Comparison of ENCODE assay signal across 1 cellular context in the genomic region with DNA sequence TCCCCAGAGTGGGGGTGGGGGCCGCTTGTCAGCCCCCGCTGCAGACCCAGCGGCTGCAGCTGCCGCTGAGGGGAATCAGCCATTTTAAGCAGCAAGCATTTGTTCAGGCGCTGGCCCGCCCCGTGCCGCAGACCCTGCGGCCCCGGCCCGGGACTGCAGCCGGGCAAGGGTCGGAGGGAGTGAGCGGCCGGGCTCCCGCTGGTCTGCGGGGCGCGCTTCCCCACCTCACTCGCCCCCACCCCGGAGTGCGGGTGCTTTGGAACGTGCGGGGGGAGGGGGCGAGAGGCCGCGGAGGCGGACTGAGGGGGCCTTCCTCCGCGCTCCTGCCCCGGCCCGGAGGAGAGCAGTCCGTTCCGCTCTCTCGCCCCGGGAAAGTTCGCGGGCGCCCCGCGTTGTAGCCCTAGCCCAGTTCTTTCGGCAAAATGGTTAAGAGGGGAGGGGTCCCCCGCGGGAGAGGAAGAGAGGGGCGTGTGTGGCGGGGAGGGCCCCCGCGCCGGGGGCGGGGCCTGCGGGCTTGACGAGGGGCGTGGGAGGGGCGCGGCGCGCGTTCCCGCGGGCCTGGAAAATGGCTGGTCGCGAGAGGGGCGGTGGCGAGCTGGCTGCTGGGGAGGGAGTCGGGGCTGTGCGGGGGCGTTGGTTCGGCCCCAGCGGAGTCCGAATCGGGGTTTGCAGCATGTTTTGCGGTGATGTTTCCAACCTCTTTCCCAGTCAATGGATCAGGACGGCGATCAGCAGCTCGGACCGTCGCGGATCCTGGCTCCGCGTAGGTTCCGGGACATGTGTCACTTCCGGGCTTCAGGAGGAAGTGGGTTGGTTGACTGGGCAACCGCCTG.
TF ChIP-seq lines count a peak whose summit lies in the region.

No MANE protein-coding gene starts in this region.

TF ChIP-seq in HepG2, 621 proteins besides CTCF, POLR2A, EP300 and RAD21 (continued from another document and continues in another):
- TF ChIP-seq, protein P1, sequence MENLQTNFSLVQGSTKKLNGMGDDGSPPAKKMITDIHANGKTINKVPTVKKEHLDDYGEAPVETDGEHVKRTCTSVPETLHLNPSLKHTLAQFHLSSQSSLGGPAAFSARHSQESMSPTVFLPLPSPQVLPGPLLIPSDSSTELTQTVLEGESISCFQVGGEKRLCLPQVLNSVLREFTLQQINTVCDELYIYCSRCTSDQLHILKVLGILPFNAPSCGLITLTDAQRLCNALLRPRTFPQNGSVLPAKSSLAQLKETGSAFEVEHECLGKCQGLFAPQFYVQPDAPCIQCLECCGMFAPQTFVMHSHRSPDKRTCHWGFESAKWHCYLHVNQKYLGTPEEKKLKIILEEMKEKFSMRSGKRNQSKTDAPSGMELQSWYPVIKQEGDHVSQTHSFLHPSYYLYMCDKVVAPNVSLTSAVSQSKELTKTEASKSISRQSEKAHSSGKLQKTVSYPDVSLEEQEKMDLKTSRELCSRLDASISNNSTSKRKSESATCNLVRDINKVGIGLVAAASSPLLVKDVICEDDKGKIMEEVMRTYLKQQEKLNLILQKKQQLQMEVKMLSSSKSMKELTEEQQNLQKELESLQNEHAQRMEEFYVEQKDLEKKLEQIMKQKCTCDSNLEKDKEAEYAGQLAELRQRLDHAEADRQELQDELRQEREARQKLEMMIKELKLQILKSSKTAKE (CRISPR knock-in tag; IDR thresholded peaks at IDR 0.05; ENCODE audit: borderline replicate concordance), result no peak
- TF ChIP-seq ZNF749 (CRISPR knock-in tag; IDR thresholded peaks at IDR 0.05; ENCODE audit: borderline replicate concordance), result 0 out of 2 replicates have a peak, but pooled peaks have one; percentile 32
- no peak for TF ChIP-seq SALL2 (CRISPR knock-in tag; IDR thresholded peaks at IDR 0.05)
- TF ChIP-seq, protein P2, sequence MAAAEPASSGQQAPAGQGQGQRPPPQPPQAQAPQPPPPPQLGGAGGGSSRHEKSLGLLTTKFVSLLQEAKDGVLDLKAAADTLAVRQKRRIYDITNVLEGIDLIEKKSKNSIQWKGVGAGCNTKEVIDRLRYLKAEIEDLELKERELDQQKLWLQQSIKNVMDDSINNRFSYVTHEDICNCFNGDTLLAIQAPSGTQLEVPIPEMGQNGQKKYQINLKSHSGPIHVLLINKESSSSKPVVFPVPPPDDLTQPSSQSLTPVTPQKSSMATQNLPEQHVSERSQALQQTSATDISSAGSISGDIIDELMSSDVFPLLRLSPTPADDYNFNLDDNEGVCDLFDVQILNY (CRISPR knock-in tag; conservative IDR thresholded peaks at IDR 0.05), result no peak; the same call in 1 of the 2 replicates
- peak; percentile 24; the same call in 1 of the 2 replicates for TF ChIP-seq CHD2 (IDR thresholded peaks at IDR 0.05; ENCODE audit: low read depth, low read length)
- TF ChIP-seq KLF12 (CRISPR knock-in tag; IDR thresholded peaks at IDR 0.05; ENCODE audit: borderline replicate concordance), result 0 out of 2 replicates have a peak, but pooled peaks have one; percentile 63
- peak; percentile 88 for TF ChIP-seq KMT2B (CRISPR knock-in tag; IDR thresholded peaks at IDR 0.05)
- TF ChIP-seq JDP2 (CRISPR knock-in tag; IDR thresholded peaks at IDR 0.05; ENCODE audit: borderline replicate concordance), result no peak
- TF ChIP-seq, protein P3, sequence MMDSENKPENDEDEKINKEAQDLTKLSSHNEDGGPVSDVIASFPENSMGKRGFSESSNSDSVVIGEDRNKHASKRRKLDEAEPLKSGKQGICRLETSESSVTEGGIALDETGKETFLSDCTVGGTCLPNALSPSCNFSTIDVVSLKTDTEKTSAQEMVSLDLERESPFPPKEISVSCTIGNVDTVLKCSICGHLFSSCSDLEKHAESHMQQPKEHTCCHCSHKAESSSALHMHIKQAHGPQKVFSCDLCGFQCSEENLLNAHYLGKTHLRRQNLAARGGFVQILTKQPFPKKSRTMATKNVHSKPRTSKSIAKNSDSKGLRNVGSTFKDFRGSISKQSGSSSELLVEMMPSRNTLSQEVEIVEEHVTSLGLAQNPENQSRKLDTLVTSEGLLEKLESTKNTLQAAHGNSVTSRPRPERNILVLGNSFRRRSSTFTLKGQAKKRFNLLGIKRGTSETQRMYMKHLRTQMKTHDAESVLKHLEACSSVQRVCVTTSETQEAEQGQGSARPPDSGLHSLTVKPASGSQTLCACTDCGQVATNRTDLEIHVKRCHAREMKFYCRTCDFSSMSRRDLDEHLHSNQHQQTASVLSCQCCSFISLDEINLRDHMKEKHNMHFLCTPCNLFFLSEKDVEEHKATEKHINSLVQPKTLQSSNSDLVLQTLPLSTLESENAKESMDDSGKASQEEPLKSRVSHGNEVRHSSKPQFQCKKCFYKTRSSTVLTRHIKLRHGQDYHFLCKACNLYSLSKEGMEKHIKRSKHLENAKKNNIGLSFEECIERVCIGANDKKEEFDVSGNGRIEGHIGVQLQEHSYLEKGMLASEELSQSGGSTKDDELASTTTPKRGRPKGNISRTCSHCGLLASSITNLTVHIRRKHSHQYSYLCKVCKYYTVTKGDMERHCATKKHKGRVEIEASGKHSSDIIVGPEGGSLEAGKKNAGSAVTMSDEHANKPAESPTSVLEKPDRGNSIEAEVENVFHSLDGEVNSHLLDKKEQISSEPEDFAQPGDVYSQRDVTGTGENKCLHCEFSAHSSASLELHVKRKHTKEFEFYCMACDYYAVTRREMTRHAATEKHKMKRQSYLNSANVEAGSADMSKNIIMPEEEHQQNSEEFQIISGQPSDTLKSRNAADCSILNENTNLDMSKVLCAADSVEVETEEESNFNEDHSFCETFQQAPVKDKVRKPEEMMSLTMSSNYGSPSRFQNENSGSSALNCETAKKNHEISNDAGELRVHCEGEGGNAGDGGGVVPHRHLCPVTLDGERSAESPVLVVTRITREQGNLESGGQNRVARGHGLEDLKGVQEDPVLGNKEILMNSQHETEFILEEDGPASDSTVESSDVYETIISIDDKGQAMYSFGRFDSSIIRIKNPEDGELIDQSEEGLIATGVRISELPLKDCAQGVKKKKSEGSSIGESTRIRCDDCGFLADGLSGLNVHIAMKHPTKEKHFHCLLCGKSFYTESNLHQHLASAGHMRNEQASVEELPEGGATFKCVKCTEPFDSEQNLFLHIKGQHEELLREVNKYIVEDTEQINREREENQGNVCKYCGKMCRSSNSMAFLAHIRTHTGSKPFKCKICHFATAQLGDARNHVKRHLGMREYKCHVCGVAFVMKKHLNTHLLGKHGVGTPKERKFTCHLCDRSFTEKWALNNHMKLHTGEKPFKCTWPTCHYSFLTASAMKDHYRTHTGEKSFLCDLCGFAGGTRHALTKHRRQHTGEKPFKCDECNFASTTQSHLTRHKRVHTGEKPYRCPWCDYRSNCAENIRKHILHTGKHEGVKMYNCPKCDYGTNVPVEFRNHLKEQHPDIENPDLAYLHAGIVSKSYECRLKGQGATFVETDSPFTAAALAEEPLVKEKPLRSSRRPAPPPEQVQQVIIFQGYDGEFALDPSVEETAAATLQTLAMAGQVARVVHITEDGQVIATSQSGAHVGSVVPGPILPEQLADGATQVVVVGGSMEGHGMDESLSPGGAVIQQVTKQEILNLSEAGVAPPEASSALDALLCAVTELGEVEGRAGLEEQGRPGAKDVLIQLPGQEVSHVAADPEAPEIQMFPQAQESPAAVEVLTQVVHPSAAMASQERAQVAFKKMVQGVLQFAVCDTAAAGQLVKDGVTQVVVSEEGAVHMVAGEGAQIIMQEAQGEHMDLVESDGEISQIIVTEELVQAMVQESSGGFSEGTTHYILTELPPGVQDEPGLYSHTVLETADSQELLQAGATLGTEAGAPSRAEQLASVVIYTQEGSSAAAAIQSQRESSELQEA (CRISPR knock-in tag; IDR thresholded peaks at IDR 0.05; ENCODE audit: not compliant biosample characterization), result peak; percentile 74
- TF ChIP-seq, protein P4, sequence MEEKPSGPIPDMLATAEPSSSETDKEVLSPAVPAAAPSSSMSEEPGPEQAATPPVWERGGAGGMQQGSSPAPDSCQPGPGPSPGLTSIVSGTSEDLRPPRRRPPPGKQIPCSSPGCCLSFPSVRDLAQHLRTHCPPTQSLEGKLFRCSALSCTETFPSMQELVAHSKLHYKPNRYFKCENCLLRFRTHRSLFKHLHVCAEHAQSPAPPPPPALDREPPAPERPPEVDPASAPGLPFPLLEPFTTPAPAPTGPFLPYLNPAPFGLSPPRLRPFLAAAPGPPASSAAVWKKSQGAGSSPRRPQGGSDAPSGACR (CRISPR knock-in tag; IDR thresholded peaks at IDR 0.05), result peak; percentile 39; the same call in 1 of the 2 replicates
- peak; percentile 92; the same call in 1 of the 2 replicates for TF ChIP-seq GLI4 (CRISPR knock-in tag; IDR thresholded peaks at IDR 0.05; ENCODE audit: borderline replicate concordance)
- TF ChIP-seq ZNF441 (CRISPR knock-in tag; IDR thresholded peaks at IDR 0.05; ENCODE audit: borderline replicate concordance), result peak; percentile 84; the same call in 1 of the 2 replicates
- peak; percentile 8; the same call in 1 of the 2 replicates for TF ChIP-seq IRF2 (CRISPR knock-in tag; IDR thresholded peaks at IDR 0.05)
- peak; percentile 88 for TF ChIP-seq ZNF446 (CRISPR knock-in tag; IDR thresholded peaks at IDR 0.05)
- TF ChIP-seq ZNF777 (CRISPR knock-in tag; IDR thresholded peaks at IDR 0.05), result peak; percentile 84; the same call in 1 of the 2 replicates
- TF ChIP-seq ZMAT3 (CRISPR knock-in tag; conservative IDR thresholded peaks at IDR 0.05), result peak; percentile 63; the same call in 1 of the 2 replicates
- 0 out of 2 replicates have a peak, but pooled peaks have one; percentile 67 for TF ChIP-seq ZNF879 (CRISPR knock-in tag; IDR thresholded peaks at IDR 0.05)
- TF ChIP-seq DMAP1 (CRISPR knock-in tag; IDR thresholded peaks at IDR 0.05), result peak; percentile 84
- peak; percentile 68 for TF ChIP-seq CREB1 (IDR thresholded peaks at IDR 0.05)
- peak; percentile 83 for TF ChIP-seq CREB1 (CRISPR knock-in tag; IDR thresholded peaks at IDR 0.05)
- TF ChIP-seq TARDBP (CRISPR knock-in tag; IDR thresholded peaks at IDR 0.05), result 0 out of 2 replicates have a peak, but pooled peaks have one; percentile 26
- 0 out of 2 replicates have a peak, but pooled peaks have one; percentile 56 for TF ChIP-seq MAF1 (CRISPR knock-in tag; IDR thresholded peaks at IDR 0.05; ENCODE audit: borderline replicate concordance)
- TF ChIP-seq NAIF1 (CRISPR knock-in tag; IDR thresholded peaks at IDR 0.05; ENCODE audit: borderline replicate concordance), result no peak
- peak; percentile 67 for TF ChIP-seq TBX2 (CRISPR knock-in tag; IDR thresholded peaks at IDR 0.05; ENCODE audit: borderline replicate concordance)
- no peak for TF ChIP-seq ZNF10 (CRISPR knock-in tag; IDR thresholded peaks at IDR 0.05; ENCODE audit: borderline replicate concordance, low read depth)
- TF ChIP-seq PHF8 (CRISPR knock-in tag; IDR thresholded peaks at IDR 0.05), result peak; percentile 82
- TF ChIP-seq SP4 (CRISPR knock-in tag; IDR thresholded peaks at IDR 0.05), result peak; percentile 72
- TF ChIP-seq TAF1 (CRISPR knock-in tag; IDR thresholded peaks at IDR 0.05), result peak; percentile 66
- 0 out of 2 replicates have a peak, but pooled peaks have one; percentile 9 for TF ChIP-seq ZIK1 (CRISPR knock-in tag; IDR thresholded peaks at IDR 0.05; ENCODE audit: borderline replicate concordance, low read depth)
- TF ChIP-seq RXRA (CRISPR knock-in tag; IDR thresholded peaks at IDR 0.05), result no peak
- TF ChIP-seq GTF2F1 (IDR thresholded peaks at IDR 0.05; ENCODE audit: low read length), result 0 out of 2 replicates have a peak, but pooled peaks have one; percentile 3
- TF ChIP-seq, protein P5, sequence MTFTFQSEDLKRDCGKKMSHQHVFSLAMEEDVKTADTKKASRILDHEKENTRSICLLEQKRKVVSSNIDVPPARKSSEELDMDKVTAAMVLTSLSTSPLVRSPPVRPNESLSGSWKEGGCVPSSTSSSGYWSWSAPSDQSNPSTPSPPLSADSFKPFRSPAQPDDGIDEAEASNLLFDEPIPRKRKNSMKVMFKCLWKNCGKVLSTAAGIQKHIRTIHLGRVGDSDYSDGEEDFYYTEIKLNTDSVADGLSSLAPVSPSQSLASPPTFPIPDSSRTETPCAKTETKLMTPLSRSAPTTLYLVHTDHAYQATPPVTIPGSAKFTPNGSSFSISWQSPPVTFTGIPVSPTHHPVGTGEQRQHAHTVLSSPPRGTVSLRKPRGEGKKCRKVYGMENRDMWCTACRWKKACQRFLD (CRISPR knock-in tag; IDR thresholded peaks at IDR 0.05; ENCODE audit: borderline replicate concordance), result peak; percentile 52; the same call in 1 of the 2 replicates
- TF ChIP-seq, protein P6, sequence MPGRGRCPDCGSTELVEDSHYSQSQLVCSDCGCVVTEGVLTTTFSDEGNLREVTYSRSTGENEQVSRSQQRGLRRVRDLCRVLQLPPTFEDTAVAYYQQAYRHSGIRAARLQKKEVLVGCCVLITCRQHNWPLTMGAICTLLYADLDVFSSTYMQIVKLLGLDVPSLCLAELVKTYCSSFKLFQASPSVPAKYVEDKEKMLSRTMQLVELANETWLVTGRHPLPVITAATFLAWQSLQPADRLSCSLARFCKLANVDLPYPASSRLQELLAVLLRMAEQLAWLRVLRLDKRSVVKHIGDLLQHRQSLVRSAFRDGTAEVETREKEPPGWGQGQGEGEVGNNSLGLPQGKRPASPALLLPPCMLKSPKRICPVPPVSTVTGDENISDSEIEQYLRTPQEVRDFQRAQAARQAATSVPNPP (CRISPR knock-in tag; IDR thresholded peaks at IDR 0.05), result no peak
- no peak for TF ChIP-seq ZNF24 (IDR thresholded peaks at IDR 0.05)
- TF ChIP-seq, protein P7, sequence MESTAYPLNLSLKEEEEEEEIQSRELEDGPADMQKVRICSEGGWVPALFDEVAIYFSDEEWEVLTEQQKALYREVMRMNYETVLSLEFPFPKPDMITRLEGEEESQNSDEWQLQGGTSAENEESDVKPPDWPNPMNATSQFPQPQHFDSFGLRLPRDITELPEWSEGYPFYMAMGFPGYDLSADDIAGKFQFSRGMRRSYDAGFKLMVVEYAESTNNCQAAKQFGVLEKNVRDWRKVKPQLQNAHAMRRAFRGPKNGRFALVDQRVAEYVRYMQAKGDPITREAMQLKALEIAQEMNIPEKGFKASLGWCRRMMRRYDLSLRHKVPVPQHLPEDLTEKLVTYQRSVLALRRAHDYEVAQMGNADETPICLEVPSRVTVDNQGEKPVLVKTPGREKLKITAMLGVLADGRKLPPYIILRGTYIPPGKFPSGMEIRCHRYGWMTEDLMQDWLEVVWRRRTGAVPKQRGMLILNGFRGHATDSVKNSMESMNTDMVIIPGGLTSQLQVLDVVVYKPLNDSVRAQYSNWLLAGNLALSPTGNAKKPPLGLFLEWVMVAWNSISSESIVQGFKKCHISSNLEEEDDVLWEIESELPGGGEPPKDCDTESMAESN (CRISPR knock-in tag; conservative IDR thresholded peaks at IDR 0.05), result no peak; the same call in 1 of the 2 replicates
- peak; percentile 50 for TF ChIP-seq MYC (CRISPR knock-in tag; IDR thresholded peaks at IDR 0.05; ENCODE audit: borderline replicate concordance)
- TF ChIP-seq, protein P8, sequence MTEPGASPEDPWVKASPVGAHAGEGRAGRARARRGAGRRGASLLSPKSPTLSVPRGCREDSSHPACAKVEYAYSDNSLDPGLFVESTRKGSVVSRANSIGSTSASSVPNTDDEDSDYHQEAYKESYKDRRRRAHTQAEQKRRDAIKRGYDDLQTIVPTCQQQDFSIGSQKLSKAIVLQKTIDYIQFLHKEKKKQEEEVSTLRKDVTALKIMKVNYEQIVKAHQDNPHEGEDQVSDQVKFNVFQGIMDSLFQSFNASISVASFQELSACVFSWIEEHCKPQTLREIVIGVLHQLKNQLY (CRISPR knock-in tag; IDR thresholded peaks at IDR 0.05), result no peak
- TF ChIP-seq HOXA3 (CRISPR knock-in tag; IDR thresholded peaks at IDR 0.05), result peak; percentile 80; the same call in 1 of the 2 replicates
- no peak for TF ChIP-seq ZBTB20 (CRISPR knock-in tag; IDR thresholded peaks at IDR 0.05; ENCODE audit: borderline replicate concordance, low read depth)
- peak; percentile 18; the same call in 1 of the 2 replicates for TF ChIP-seq PAX8 (CRISPR knock-in tag; IDR thresholded peaks at IDR 0.05; ENCODE audit: borderline replicate concordance)
- TF ChIP-seq ZNF883 (CRISPR knock-in tag; IDR thresholded peaks at IDR 0.05; ENCODE audit: not compliant biosample characterization), result peak; percentile 62
